Comparison of ENCODE assay signal across 29 cellular contexts in genomic region chr16:65751622-65752598, GRCh38.
"Had no signal": no experiment of that assay in that cellular context is flagged by ENCODE, and none has a peak within 500 bp of the region (broad histone marks: within the 10 kb centered on the region; RNA-seq: fewer than 3 reads in every experiment).

No MANE protein-coding gene starts in this region.

- H3K36me3 Mint-ChIP-seq: activated naive CD4-positive, alpha-beta T cell treated with anti-CD3 and anti-CD28 coated beads, Interleukin-2, amount 10 ng/mL, durations not matched to agents 7 days and 5 days had no signal

- H3K9me3 Mint-ChIP-seq: neural crest cell; T-helper 1 cell treated with Interleukin-12 subunit alpha and Interleukin-12 subunit beta and Interleukin-4 antibody, amounts not matched to agents 30 μg/mL and 1 μg/mL, for 36 hours had no signal

- H3K36me3 ChIP-seq: ascending aorta, breast epithelium, esophagus squamous epithelium, left lung, ovary, suprapubic skin, transverse colon, uterus had no signal

- H3K27ac ChIP-seq: ascending aorta, breast epithelium, esophagus squamous epithelium, left lung, ovary, psoas muscle, suprapubic skin, transverse colon, uterus had no signal

- H3K4me3 ChIP-seq: ascending aorta, breast epithelium, esophagus squamous epithelium, left lung, ovary, psoas muscle, suprapubic skin, transverse colon, uterus had no signal

- H3K27me3 ChIP-seq: ascending aorta, breast epithelium, esophagus squamous epithelium, left lung, ovary, suprapubic skin, transverse colon, uterus had no signal

- ATAC-seq: left lung; psoas muscle; right cardiac atrium; stimulated activated naive CD8-positive, alpha-beta T cell treated with anti-CD3 and anti-CD28 coated beads, Interleukin-15, amount 100 ng/mL, for 72 hours had no signal

- H3K4me1 Mint-ChIP-seq: activated naive CD4-positive, alpha-beta T cell treated with anti-CD3 and anti-CD28 coated beads, Interleukin-2, amount 10 ng/mL, durations not matched to agents 7 days and 5 days; stimulated activated naive CD8-positive, alpha-beta T cell treated with anti-CD3 and anti-CD28 coated beads, Interleukin-15, amount 100 ng/mL, for 72 hours had no signal

- H3K27me3 Mint-ChIP-seq: activated naive CD4-positive, alpha-beta T cell treated with anti-CD3 and anti-CD28 coated beads, Interleukin-2, amount 10 ng/mL, durations not matched to agents 7 days and 5 days; stimulated activated naive CD8-positive, alpha-beta T cell treated with anti-CD3 and anti-CD28 coated beads, Interleukin-15, amount 100 ng/mL, for 72 hours had no signal

- H3K27ac Mint-ChIP-seq: activated naive CD4-positive, alpha-beta T cell treated with anti-CD3 and anti-CD28 coated beads, Interleukin-2, amount 10 ng/mL, durations not matched to agents 7 days and 5 days; stimulated activated naive CD8-positive, alpha-beta T cell treated with anti-CD3 and anti-CD28 coated beads, Interleukin-15, amount 100 ng/mL, for 72 hours; T-helper 1 cell treated with Interleukin-12 subunit alpha and Interleukin-12 subunit beta and Interleukin-4 antibody, amounts not matched to agents 30 μg/mL and 1 μg/mL, for 36 hours had no signal

- H3K9me3 ChIP-seq: ascending aorta, breast epithelium, esophagus squamous epithelium, left lung, ovary, psoas muscle, suprapubic skin, transverse colon, uterus had no signal

- H3K4me3 Mint-ChIP-seq: activated naive CD4-positive, alpha-beta T cell treated with anti-CD3 and anti-CD28 coated beads, Interleukin-2, amount 10 ng/mL, durations not matched to agents 7 days and 5 days; neural crest cell; stimulated activated naive CD8-positive, alpha-beta T cell treated with anti-CD3 and anti-CD28 coated beads, Interleukin-15, amount 100 ng/mL, for 72 hours; T-helper 1 cell treated with Interleukin-12 subunit alpha and Interleukin-12 subunit beta and Interleukin-4 antibody, amounts not matched to agents 30 μg/mL and 1 μg/mL, for 36 hours had no signal

- H3K4me1 ChIP-seq: ascending aorta, breast epithelium, esophagus squamous epithelium, left lung, suprapubic skin, transverse colon, uterus had no signal

- DNase-seq: activated CD4-positive, alpha-beta T cell treated with anti-CD3 and anti-CD28 coated beads, Interleukin-2, amount 50 U/mL, for 1 hour; activated CD4-positive, CD25-positive, alpha-beta regulatory T cell treated with anti-CD3 and anti-CD28 coated beads, Interleukin-2, amount 50 U/mL, for 72 hours; activated CD8-positive, alpha-beta memory T cell treated with anti-CD3 and anti-CD28 coated beads for 24 hours; activated CD8-positive, alpha-beta memory T cell treated with anti-CD3 and anti-CD28 coated beads, Interleukin-2, amount 50 U/mL, for 48 hours; activated effector memory CD4-positive, alpha-beta T cell treated with Interleukin-2 at 50 U/mL for 16 hours; activated naive CD4-positive, alpha-beta T cell treated with anti-CD3 and anti-CD28 coated beads, Interleukin-2, amount 10 ng/mL, durations not matched to agents 7 days and 5 days; activated T-cell treated with anti-CD3 and anti-CD28 coated beads, Interleukin-2, amount 50 U/mL, for 48 hours; dermis blood vessel endothelial cell; effector memory CD4-positive, alpha-beta T cell; esophagus squamous epithelium; foreskin fibroblast; hypothalamus; islet precursor cell; left lung; mammary epithelial cell; psoas muscle; right cardiac atrium; small intestine; stimulated activated CD4-positive, alpha-beta T cell treated with anti-CD3 and anti-CD28 coated beads, Interleukin-15, amount 100 ng/mL, for 24 hours; stimulated activated CD4-positive, alpha-beta T cell treated with anti-CD3 and anti-CD28 coated beads, Interleukin-2, amount 100 ng/mL, for 48 hours; stimulated activated naive CD8-positive, alpha-beta T cell treated with anti-CD3 and anti-CD28 coated beads, Interleukin-15, amount 100 ng/mL, for 72 hours; transverse colon; uterus had no signal
